Comparison of ENCODE assay signal across 15 cellular contexts in the genomic region with DNA sequence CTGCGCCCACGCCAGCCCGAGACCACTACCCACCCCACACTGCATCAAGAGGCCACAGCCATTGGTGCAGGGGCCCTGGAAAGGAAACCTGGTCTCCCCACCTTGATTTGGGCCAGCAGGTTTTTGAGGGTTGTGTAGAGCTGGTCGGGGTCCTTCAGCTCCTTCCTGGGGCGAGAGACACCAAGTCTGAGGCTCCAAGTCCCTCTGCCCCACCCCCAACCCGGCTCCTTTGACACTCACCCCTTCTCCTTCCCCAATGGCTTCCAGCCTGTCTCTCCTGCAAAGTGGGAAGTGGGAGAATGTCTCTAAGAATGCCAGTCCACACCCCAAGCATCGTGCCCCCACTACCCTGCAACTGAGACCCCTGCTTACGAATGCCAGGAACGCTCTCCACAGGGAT. TPM values are rescaled to one million over a fixed set of nuclear protein-coding genes. Genes with fewer than 3 reads are reported as not detected.
"Had no signal": no experiment of that assay in that cellular context is flagged by ENCODE, and none has a peak within 500 bp of the region (broad histone marks: within the 10 kb centered on the region; RNA-seq: fewer than 3 reads in every experiment).

No MANE protein-coding gene starts in this region.

- H3K9me3 ChIP-seq: tibial artery, uterus had no signal

- H3K4me3 ChIP-seq: hepatocyte, neural progenitor cell, tibial artery, uterus had no signal

- H3K4me1 ChIP-seq: neural progenitor cell had no signal

- H3K27ac Mint-ChIP-seq: neural progenitor cell had no signal

- H3K4me3 Mint-ChIP-seq: activated naive CD4-positive, alpha-beta T cell treated with anti-CD3 and anti-CD28 coated beads, Interleukin-2, amount 50 U/mL, for 24 hours had no signal

- H3K27me3 ChIP-seq: brain microvascular endothelial cell, hepatocyte, neural progenitor cell, tibial artery, uterus had no signal

- DNase-seq: activated CD4-positive, alpha-beta T cell treated with anti-CD3 and anti-CD28 coated beads for 48 hours; activated T-cell treated with anti-CD3 and anti-CD28 coated beads, Interleukin-2, amount 50 U/mL, for 48 hours; brain microvascular endothelial cell; left ventricle myocardium superior; mesendoderm; stimulated activated CD4-positive, alpha-beta T cell treated with anti-CD3 and anti-CD28 coated beads, Interleukin-15, amount 100 ng/mL, for 24 hours; stimulated activated CD4-positive, alpha-beta T cell treated with anti-CD3 and anti-CD28 coated beads, Interleukin-4, amount 100 ng/mL, for 24 hours; T-helper 9 cell; tibial artery; uterus had no signal

- H3K9me3 Mint-ChIP-seq: activated naive CD4-positive, alpha-beta T cell treated with anti-CD3 and anti-CD28 coated beads, Interleukin-2, amount 50 U/mL, for 24 hours; neural progenitor cell had no signal

- ATAC-seq: left ventricle myocardium superior had no signal

- H3K36me3 ChIP-seq: neural progenitor cell, uterus had no signal

- H3K27me3 Mint-ChIP-seq: activated naive CD4-positive, alpha-beta T cell treated with anti-CD3 and anti-CD28 coated beads, Interleukin-2, amount 50 U/mL, for 24 hours had no signal

RNA-seq across cellular contexts. Expression of a gene that starts 8.5 kb away (rescaled TPM):
- total RNA-seq: hepatocyte, kidney epithelial cell, renal cortical epithelial cell had no signal
